In the genomic region with DNA sequence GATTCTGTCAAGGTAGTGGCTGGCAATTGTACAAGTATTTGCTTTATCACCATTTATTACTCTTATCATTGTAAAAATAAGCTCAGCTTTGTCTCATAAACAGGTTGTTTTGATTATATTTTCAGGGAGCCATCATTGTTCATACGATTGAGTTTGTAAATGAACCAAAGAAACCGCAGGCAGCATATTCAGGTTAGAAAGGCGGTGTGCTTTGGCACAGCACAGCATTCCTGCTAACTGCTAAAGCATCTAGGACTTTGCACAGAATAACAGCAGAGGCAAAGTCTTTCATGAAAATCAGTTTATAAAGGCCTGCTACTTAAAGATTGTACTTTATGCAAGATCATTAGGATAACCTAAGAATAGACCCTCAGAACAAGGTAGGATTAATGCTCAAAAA, we compare ENCODE assay signal across 26 cellular contexts.
"Had no signal": no experiment of that assay in that cellular context is flagged by ENCODE, and none has a peak within 500 bp of the region (broad histone marks: within the 10 kb centered on the region; RNA-seq: fewer than 3 reads in every experiment).

No MANE protein-coding gene starts in this region.

- H3K4me3 Mint-ChIP-seq: naive thymus-derived CD4-positive, alpha-beta T cell; natural killer cell treated with Interleukin-12 subunit alpha and Interleukin-12 subunit beta and Interleukin-15 and Interleukin-18, amount 100 ng/mL, for 72 hours; stimulated activated naive B cell treated with anti-CD40 and anti-IgM and Interleukin-4, amounts not matched to agents 10 μg/mL and 1 μg/mL and 100 μg/mL, for 72 hours; type B pancreatic cell had no signal

- DNase-seq: hippocampal formation; kidney; left ventricle myocardium inferior; midbrain; mucosa of descending colon; naive thymus-derived CD4-positive, alpha-beta T cell; ovary; retina; right cardiac atrium; stimulated activated CD4-positive, alpha-beta T cell treated with anti-CD3 and anti-CD28 coated beads, Interleukin-12 subunit alpha, Interleukin-12 subunit beta, amount 100 ng/mL, for 4 hours; stimulated activated CD4-positive, alpha-beta T cell treated with anti-CD3 and anti-CD28 coated beads, Interleukin-15, amount 100 ng/mL, for 24 hours; stimulated activated CD4-positive, alpha-beta T cell treated with anti-CD3 and anti-CD28 coated beads, Interleukin-2, amount 100 ng/mL, for 24 hours; stimulated activated CD4-positive, alpha-beta T cell treated with anti-CD3 and anti-CD28 coated beads, Interleukin-4, amount 100 ng/mL, for 1 hour; stimulated activated naive B cell treated with anti-CD40 and anti-IgM and Interleukin-4, amounts not matched to agents 10 μg/mL and 1 μg/mL and 100 μg/mL, for 72 hours; stimulated activated naive CD8-positive, alpha-beta T cell treated with anti-CD3 and anti-CD28 coated beads, Interleukin-15, Interleukin-2, amounts not matched to agents 100 U/mL and 50 U/mL, for 24 hours; stomach; uterus had no signal

- H3K4me3 ChIP-seq: left ventricle myocardium inferior, lung, mucosa of descending colon, ovary, skin epidermis, stomach, suprapubic skin, thoracic aorta, tibial nerve, uterus had no signal

- H3K27me3 Mint-ChIP-seq: progenitor cell of endocrine pancreas; stimulated activated naive B cell treated with anti-CD40 and anti-IgM and Interleukin-4, amounts not matched to agents 10 μg/mL and 1 μg/mL and 100 μg/mL, for 72 hours had no signal

- H3K27ac Mint-ChIP-seq: naive thymus-derived CD4-positive, alpha-beta T cell; natural killer cell treated with Interleukin-12 subunit alpha and Interleukin-12 subunit beta and Interleukin-15 and Interleukin-18, amount 100 ng/mL, for 72 hours; progenitor cell of endocrine pancreas; stimulated activated naive B cell treated with anti-CD40 and anti-IgM and Interleukin-4, amounts not matched to agents 10 μg/mL and 1 μg/mL and 100 μg/mL, for 72 hours; type B pancreatic cell had no signal

- ATAC-seq: mucosa of descending colon; naive thymus-derived CD4-positive, alpha-beta T cell; natural killer cell treated with Interleukin-12 subunit alpha and Interleukin-12 subunit beta and Interleukin-15 and Interleukin-18, amount 100 ng/mL, for 72 hours; right cardiac atrium; sciatic nerve; stimulated activated naive B cell treated with anti-CD40 and anti-IgM and Interleukin-4, amounts not matched to agents 10 μg/mL and 1 μg/mL and 100 μg/mL, for 72 hours; stimulated activated naive CD8-positive, alpha-beta T cell treated with anti-CD3 and anti-CD28 coated beads, Interleukin-15, Interleukin-2, amounts not matched to agents 100 U/mL and 50 U/mL, for 24 hours had no signal

- H3K9me3 Mint-ChIP-seq: natural killer cell treated with Interleukin-12 subunit alpha and Interleukin-12 subunit beta and Interleukin-15 and Interleukin-18, amount 100 ng/mL, for 72 hours; type B pancreatic cell had no signal

- H3K36me3 Mint-ChIP-seq: natural killer cell treated with Interleukin-12 subunit alpha and Interleukin-12 subunit beta and Interleukin-15 and Interleukin-18, amount 100 ng/mL, for 72 hours; type B pancreatic cell had no signal
